Comparison of ENCODE assay signal across 1 cellular context in genomic region chr6:32761548-32761947, GRCh38.
TF ChIP-seq lines count a peak whose summit lies in the region.

No MANE protein-coding gene starts in this region.

TF ChIP-seq in GM23338, 12 proteins besides CTCF, POLR2A, EP300 and RAD21:
- TF ChIP-seq POLR2AphosphoS5 (IDR thresholded peaks at IDR 0.05; ENCODE audit: low read depth): no peak
- TF ChIP-seq ETS1 (IDR thresholded peaks at IDR 0.05): no peak
- TF ChIP-seq CREB1 (CRISPR knock-in tag; IDR thresholded peaks at IDR 0.05; ENCODE audit: low read depth): no peak
- TF ChIP-seq STAT1 (IDR thresholded peaks at IDR 0.05; ENCODE audit: unreplicated experiment): no peak
- TF ChIP-seq ZNF114 (CRISPR knock-in tag; IDR thresholded peaks at IDR 0.05): no peak
- no peak for TF ChIP-seq EZH2phosphoT487 (IDR thresholded peaks at IDR 0.05; ENCODE audit: unreplicated experiment)
- no peak for TF ChIP-seq ZNF462 (CRISPR knock-in tag; IDR thresholded peaks at IDR 0.05)
- TF ChIP-seq EZH2 (IDR thresholded peaks at IDR 0.05; ENCODE audit: low read depth, unreplicated experiment): no peak
